In the genomic region with DNA sequence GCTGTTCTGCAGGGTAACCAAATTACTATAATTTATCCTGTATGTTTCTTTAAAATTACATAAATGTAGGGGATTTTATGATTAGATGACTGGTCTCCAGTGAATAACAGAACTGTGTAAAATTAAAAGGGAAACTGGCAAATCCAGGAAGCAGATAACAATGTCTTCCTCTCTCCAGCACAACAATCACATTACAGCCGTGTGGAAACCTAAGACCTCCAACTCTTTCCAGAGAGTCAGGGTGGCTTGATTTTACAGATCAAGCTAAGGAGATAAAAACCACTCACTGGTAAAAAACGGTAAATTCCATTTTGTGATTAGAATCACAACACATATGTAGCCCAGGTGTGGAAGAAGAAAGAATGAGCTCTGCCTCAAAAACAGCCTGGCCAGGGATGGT, we compare ENCODE assay signal across 35 cellular contexts.
"Had no signal": no experiment of that assay in that cellular context is flagged by ENCODE, and none has a peak within 500 bp of the region (broad histone marks: within the 10 kb centered on the region; RNA-seq: fewer than 3 reads in every experiment).

No MANE protein-coding gene starts in this region.

- H3K4me1 ChIP-seq: ascending aorta had no signal

- DNase-seq: activated CD4-positive, alpha-beta memory T cell treated with anti-CD3 and anti-CD28 coated beads, Interleukin-2, amount 10 ng/mL, durations not matched to agents 7 days and 5 days; activated CD4-positive, alpha-beta T cell treated with anti-CD3 and anti-CD28 coated beads for 1 hour; activated CD4-positive, alpha-beta T cell treated with anti-CD3 and anti-CD28 coated beads for 48 hours; activated CD4-positive, CD25-positive, alpha-beta regulatory T cell; activated CD8-positive, alpha-beta memory T cell treated with anti-CD3 and anti-CD28 coated beads for 24 hours; activated CD8-positive, alpha-beta memory T cell treated with anti-CD3 and anti-CD28 coated beads, Interleukin-2, amount 10 ng/mL, durations not matched to agents 7 days and 5 days; activated CD8-positive, alpha-beta memory T cell treated with anti-CD3 and anti-CD28 coated beads, Interleukin-2, amount 50 U/mL, for 48 hours; activated effector memory CD4-positive, alpha-beta T cell treated with Interleukin-2 at 50 U/mL for 16 hours; activated naive CD4-positive, alpha-beta T cell treated with anti-CD3 and anti-CD28 coated beads, Interleukin-2, amount 50 U/mL, for 16 hours; activated naive CD8-positive, alpha-beta T cell treated with anti-CD3 and anti-CD28 coated beads for 36 hours; activated T-cell treated with anti-CD3 and anti-CD28 coated beads, Interleukin-2, amount 50 U/mL, for 48 hours; amygdala; Karpas-422; KBM-7; MG63; MV-4-11; NCI-H1092; NCI-H1436 treated with DMSO at 0.1 percent for 48 hours; NCI-H1694 treated with DMSO at 0.1 percent for 48 hours; NCI-H2029; NCI-H345; NCI-H526; NCI-H748 treated with DMSO at 0.1 percent for 48 hours; NK-92 treated with Interleukin-12 subunit alpha and Interleukin-12 subunit beta, amount 100 ng/mL, for 24 hours; OCI-M1; SHP77; SJCRH30; SW 1271; T-helper 1 cell; T-helper 2 cell; T-helper 9 cell; WERI-Rb-1 had no signal

- ATAC-seq: activated CD8-positive, alpha-beta memory T cell treated with anti-CD3 and anti-CD28 coated beads, Interleukin-2, amount 10 ng/mL, durations not matched to agents 7 days and 5 days had no signal

- H3K27ac ChIP-seq: ascending aorta, cardiac muscle cell, SJCRH30, WERI-Rb-1 had no signal

- H3K36me3 ChIP-seq: ascending aorta, cardiac muscle cell, MG63, SJCRH30, WERI-Rb-1 had no signal

- H3K9me3 Mint-ChIP-seq: activated CD4-positive, alpha-beta memory T cell treated with anti-CD3 and anti-CD28 coated beads, Interleukin-2, amount 10 ng/mL, durations not matched to agents 7 days and 5 days; activated naive CD8-positive, alpha-beta T cell treated with anti-CD3 and anti-CD28 coated beads for 36 hours; central memory CD8-positive, alpha-beta T cell had no signal

- H3K4me1 Mint-ChIP-seq: activated CD4-positive, alpha-beta memory T cell treated with anti-CD3 and anti-CD28 coated beads, Interleukin-2, amount 10 ng/mL, durations not matched to agents 7 days and 5 days; activated naive CD8-positive, alpha-beta T cell treated with anti-CD3 and anti-CD28 coated beads for 36 hours; central memory CD8-positive, alpha-beta T cell had no signal

- H3K27ac Mint-ChIP-seq: activated CD4-positive, alpha-beta memory T cell treated with anti-CD3 and anti-CD28 coated beads, Interleukin-2, amount 10 ng/mL, durations not matched to agents 7 days and 5 days; activated CD8-positive, alpha-beta memory T cell treated with anti-CD3 and anti-CD28 coated beads, Interleukin-2, amount 10 ng/mL, durations not matched to agents 7 days and 5 days; activated naive CD8-positive, alpha-beta T cell treated with anti-CD3 and anti-CD28 coated beads for 36 hours had no signal

- H3K4me3 Mint-ChIP-seq: activated CD4-positive, alpha-beta memory T cell treated with anti-CD3 and anti-CD28 coated beads, Interleukin-2, amount 10 ng/mL, durations not matched to agents 7 days and 5 days; activated CD8-positive, alpha-beta memory T cell treated with anti-CD3 and anti-CD28 coated beads, Interleukin-2, amount 10 ng/mL, durations not matched to agents 7 days and 5 days; activated naive CD8-positive, alpha-beta T cell treated with anti-CD3 and anti-CD28 coated beads for 36 hours; central memory CD8-positive, alpha-beta T cell had no signal

- H3K9me3 ChIP-seq: ascending aorta, MG63, SJCRH30 had no signal

- H3K27me3 ChIP-seq: ascending aorta, cardiac muscle cell, MG63, SJCRH30 had no signal

- H3K4me3 ChIP-seq: ascending aorta, cardiac muscle cell, MG63, SJCRH30 had no signal

- H3K36me3 Mint-ChIP-seq: activated CD8-positive, alpha-beta memory T cell treated with anti-CD3 and anti-CD28 coated beads, Interleukin-2, amount 10 ng/mL, durations not matched to agents 7 days and 5 days; activated naive CD8-positive, alpha-beta T cell treated with anti-CD3 and anti-CD28 coated beads for 36 hours had no signal
